Comparison of ENCODE assay signal across 12 cellular contexts in the genomic region with DNA sequence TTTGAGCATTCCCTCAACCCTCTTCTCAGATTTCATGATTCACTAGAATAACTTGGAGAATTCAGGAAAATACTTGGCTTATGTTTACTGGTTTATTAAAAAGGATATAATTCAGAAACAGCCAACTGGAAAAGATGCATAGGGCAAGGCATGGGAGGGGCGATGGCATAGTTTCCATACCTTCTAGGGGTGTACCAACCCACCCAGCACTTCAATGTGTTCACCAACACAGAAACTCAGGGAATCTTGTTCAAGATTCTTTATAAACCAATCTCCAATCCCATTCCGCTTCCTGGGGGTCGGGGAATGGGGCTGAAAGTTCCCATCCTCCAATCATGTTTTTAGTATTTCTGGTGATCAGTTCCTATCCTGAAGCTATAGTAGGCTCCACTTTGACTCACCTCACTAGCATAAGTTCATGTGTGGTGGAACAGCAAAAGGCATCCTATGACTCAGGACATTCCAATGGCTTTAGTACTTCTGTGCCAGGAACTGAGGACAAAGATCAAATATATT.
DNase-seq lines count a peak whose midpoint lies in the region; ATAC-seq and TF ChIP-seq lines count a peak whose summit lies in the region.
"Had no signal": no experiment of that assay in that cellular context is flagged by ENCODE, and none has a peak within 500 bp of the region (broad histone marks: within the 10 kb centered on the region; RNA-seq: fewer than 3 reads in every experiment).

No MANE protein-coding gene starts in this region.

- no peaks in the 10 kb centered on the region for H3K27me3 Mint-ChIP-seq in activated CD8-positive, alpha-beta T cell treated with anti-CD3 and anti-CD28 coated beads, Interleukin-2, amount 10 ng/mL, durations not matched to agents 7 days and 5 days (ENCODE audit: low read depth)

- WGBS in tibial nerve, 2 donors = 68 to 96% methylated on average over 3 of the region's 3 CpGs
- 95% methylated on average over 3 of the region's 3 CpGs for WGBS in prostate gland

- H3K4me3 Mint-ChIP-seq in activated CD8-positive, alpha-beta T cell treated with anti-CD3 and anti-CD28 coated beads, Interleukin-2, amount 10 ng/mL, durations not matched to agents 7 days and 5 days = no peak overlapping the region
- H3K4me3 Mint-ChIP-seq: T-cell had no signal

- no peaks in the 10 kb centered on the region for H3K27me3 ChIP-seq in HUES48 (ENCODE audit: control insufficient read depth, insufficient read depth, low read length)
- no peaks in the 10 kb centered on the region for H3K27me3 ChIP-seq in tibial nerve
- no peaks in the 10 kb centered on the region for H3K27me3 ChIP-seq in prostate gland (replicated peaks; ENCODE audit: insufficient read depth)
- H3K27me3 ChIP-seq in dorsolateral prefrontal cortex = peaks cover 0 to 12% (median 0%) of the 10 kb centered on the region in 45 donors

- in situ Hi-C loops in T47D (cut with HindIII; ENCODE audit: low pct_unique_long_range_greater_than_20kb, low sequenced_read_pairs) = no loop called here

- H3K27ac Mint-ChIP-seq in activated CD8-positive, alpha-beta T cell treated with anti-CD3 and anti-CD28 coated beads, Interleukin-2, amount 10 ng/mL, durations not matched to agents 7 days and 5 days = no peak overlapping the region
- H3K27ac Mint-ChIP-seq: T-cell had no signal

- TF ChIP-seq POLR2A in tibial nerve (IDR thresholded peaks at IDR 0.05) (no peak), prostate gland (IDR thresholded peaks at IDR 0.05) (no peak)

- H3K36me3 ChIP-seq in HUES48 (ENCODE audit: control insufficient read depth, insufficient read depth, low read length) (no peaks in the 10 kb centered on the region), tibial nerve (no peaks in the 10 kb centered on the region), prostate gland (no peaks in the 10 kb centered on the region)

- TF ChIP-seq CTCF in tibial nerve (IDR thresholded peaks at IDR 0.05) (no peak), prostate gland (IDR thresholded peaks at IDR 0.05) (no peak), dorsolateral prefrontal cortex (IDR thresholded peaks at IDR 0.05 in 54 of 56, conservative IDR thresholded peaks at IDR 0.05 in 2 of 56; ENCODE audit: low read depth in 1 of 56, partially characterized antibody in 56 of 56) (no peak)

- H3K4me1 Mint-ChIP-seq in activated CD8-positive, alpha-beta T cell treated with anti-CD3 and anti-CD28 coated beads, Interleukin-2, amount 10 ng/mL, durations not matched to agents 7 days and 5 days (ENCODE audit: low read depth) = no peaks in the 10 kb centered on the region
- H3K4me1 Mint-ChIP-seq: T-cell had no signal

- no peaks in the 10 kb centered on the region for H3K9me3 ChIP-seq in HUES48 (ENCODE audit: control insufficient read depth, insufficient read depth, low read length)
- no peaks in the 10 kb centered on the region for H3K9me3 ChIP-seq in tibial nerve
- no peaks in the 10 kb centered on the region for H3K9me3 ChIP-seq in prostate gland

- no peaks in the 10 kb centered on the region for H3K9me3 Mint-ChIP-seq in activated CD8-positive, alpha-beta T cell treated with anti-CD3 and anti-CD28 coated beads, Interleukin-2, amount 10 ng/mL, durations not matched to agents 7 days and 5 days (ENCODE audit: insufficient read depth)
- H3K9me3 Mint-ChIP-seq: T-cell had no signal

- H3K36me3 Mint-ChIP-seq in activated CD8-positive, alpha-beta T cell treated with anti-CD3 and anti-CD28 coated beads, Interleukin-2, amount 10 ng/mL, durations not matched to agents 7 days and 5 days (ENCODE audit: low read depth) = no peaks in the 10 kb centered on the region
- H3K36me3 Mint-ChIP-seq: T-cell had no signal

- intact Hi-C loops in prostate gland (cut with DNase I) = no loop called here
- intact Hi-C loops in dorsolateral prefrontal cortex (cut with DNase I) = no loop called here

- no peak for ATAC-seq in activated CD8-positive, alpha-beta T cell treated with anti-CD3 and anti-CD28 coated beads, Interleukin-2, amount 10 ng/mL, durations not matched to agents 7 days and 5 days
- ATAC-seq: T-cell had no signal

- CTCF ChIA-PET in activated CD8-positive, alpha-beta T cell treated with anti-CD3 and anti-CD28 coated beads, Interleukin-2, amount 10 ng/mL, durations not matched to agents 7 days and 5 days (lab: Charles Lee) = no interaction called here

- no peak for TF ChIP-seq EP300 in tibial nerve (IDR thresholded peaks at IDR 0.05)

- H3K4me3 ChIP-seq in HUES48 (ENCODE audit: low read depth, low read length) (no peak overlapping the region), tibial nerve (no peak overlapping the region), prostate gland (no peak overlapping the region), dorsolateral prefrontal cortex (no peak overlapping the region)

- DNase-seq in AG08395 (ENCODE audit: low spot score) = peak; percentile 93
- DNase-seq in T47D (ENCODE audit: low read depth in 1 of 2, low spot score in 1 of 2) = peak; percentile 1 to 34
- DNase-seq in kidney glomerular epithelial cell (lab: John Stamatoyannopoulos, UW) = peak; percentile 84
- no peak for DNase-seq in tibial nerve (ENCODE audit: low spot score in 2 of 2)
- no peak for DNase-seq in prostate gland (ENCODE audit: low spot score)
- DNase-seq in activated CD8-positive, alpha-beta T cell treated with anti-CD3 and anti-CD28 coated beads, Interleukin-2, amount 10 ng/mL, durations not matched to agents 7 days and 5 days = no peak
- no peak for DNase-seq in dorsolateral prefrontal cortex
- DNase-seq: central memory CD4-positive, alpha-beta T cell; NCI-H446 treated with DMSO at 0.1 percent for 48 hours; T-cell had no signal

- H3K4me1 ChIP-seq in HUES48 (ENCODE audit: control insufficient read depth, insufficient read depth, low read length) (peaks cover 35% of the 10 kb centered on the region), tibial nerve (no peaks in the 10 kb centered on the region), prostate gland (replicated peaks) (no peaks in the 10 kb centered on the region)

- H3K27ac ChIP-seq in HUES48 (ENCODE audit: low read depth, low read length) = peak overlapping the region; percentile 51
- H3K27ac ChIP-seq in tibial nerve = no peak overlapping the region
- H3K27ac ChIP-seq in prostate gland = no peak overlapping the region
- H3K27ac ChIP-seq in dorsolateral prefrontal cortex = no peak overlapping the region
- H3K27ac ChIP-seq: C4-2B had no signal

- POLR2A ChIA-PET in activated CD8-positive, alpha-beta T cell treated with anti-CD3 and anti-CD28 coated beads, Interleukin-2, amount 10 ng/mL, durations not matched to agents 7 days and 5 days (lab: Charles Lee) = no interaction called here

- H3K9ac ChIP-seq in HUES48 (ENCODE audit: low read depth, low read length) = no peak overlapping the region

Comparison
In these comparisons a context has a peak if more than half of its experiments do, and no peak if none do; other contexts are left out.
1. DNase-seq: peak in AG08395 (single experiment), T47D (2 of 2) and kidney glomerular epithelial cell (single experiment); none in tibial nerve (0 of 2), prostate gland (single experiment), activated CD8-positive, alpha-beta T cell treated with anti-CD3 and anti-CD28 coated beads, Interleukin-2, amount 10 ng/mL, durations not matched to agents 7 days and 5 days (single experiment) and dorsolateral prefrontal cortex (0 of 10).